ENCODE assay signal across 8 cellular contexts in the genomic region with DNA sequence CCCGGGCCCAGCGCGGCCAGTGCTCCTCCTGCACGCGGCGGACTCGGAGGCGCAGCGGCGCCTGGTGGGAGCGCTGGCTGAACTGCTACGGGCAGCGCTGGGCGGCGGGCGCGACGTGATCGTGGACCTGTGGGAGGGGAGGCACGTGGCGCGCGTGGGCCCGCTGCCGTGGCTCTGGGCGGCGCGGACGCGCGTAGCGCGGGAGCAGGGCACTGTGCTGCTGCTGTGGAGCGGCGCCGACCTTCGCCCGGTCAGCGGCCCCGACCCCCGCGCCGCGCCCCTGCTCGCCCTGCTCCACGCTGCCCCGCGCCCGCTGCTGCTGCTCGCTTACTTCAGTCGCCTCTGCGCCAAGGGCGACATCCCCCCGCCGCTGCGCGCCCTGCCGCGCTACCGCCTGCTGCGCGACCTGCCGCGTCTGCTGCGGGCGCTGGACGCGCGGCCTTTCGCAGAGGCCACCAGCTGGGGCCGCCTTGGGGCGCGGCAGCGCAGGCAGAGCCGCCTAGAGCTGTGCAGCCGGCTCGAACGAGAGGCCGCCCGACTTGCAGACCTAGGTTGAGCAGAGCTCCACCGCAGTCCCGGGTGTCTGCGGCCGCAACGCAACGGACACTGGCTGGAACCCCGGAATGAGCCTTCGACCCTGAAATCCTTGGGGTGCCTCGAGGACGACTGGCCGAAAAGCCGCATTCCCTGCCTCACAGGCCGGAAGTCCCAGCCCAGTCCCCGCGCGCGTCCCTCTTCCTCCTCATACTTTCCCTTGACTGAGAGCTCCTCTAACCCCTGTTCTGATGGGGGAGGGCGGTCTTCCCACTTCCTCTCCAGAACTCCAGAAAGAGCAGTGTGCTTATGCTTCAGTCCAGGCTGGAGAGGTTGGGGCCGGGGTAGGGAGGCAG. TPM values are rescaled to one million over a fixed set of nuclear protein-coding genes. Genes with fewer than 3 reads are reported as not detected.
DNase-seq lines count a peak whose midpoint lies in the region; ATAC-seq and TF ChIP-seq lines count a peak whose summit lies in the region.

No MANE protein-coding gene starts in this region.

- peaks cover 6% of the 10 kb centered on the region; the same call in 1 of the 2 replicates for H3K36me3 ChIP-seq in SJSA1

- peak overlapping the region; percentile 76 for H3K4me3 Mint-ChIP-seq in chondrocyte (ENCODE audit: unreplicated experiment)

- no peaks in the 10 kb centered on the region for H3K36me3 Mint-ChIP-seq in chondrocyte (ENCODE audit: low read depth)

- peak overlapping the region; percentile 50 for H3K4me3 ChIP-seq in SJSA1

- H3K27ac Mint-ChIP-seq in chondrocyte (ENCODE audit: unreplicated experiment): peak overlapping the region; percentile 85

- peaks cover 45% of the 10 kb centered on the region for H3K4me1 Mint-ChIP-seq in chondrocyte (ENCODE audit: low read depth)

- no peaks in the 10 kb centered on the region for H3K27me3 ChIP-seq in SJSA1 (replicated peaks)

- no peaks in the 10 kb centered on the region for H3K9me3 Mint-ChIP-seq in chondrocyte (ENCODE audit: low read depth)

- H3K4me1 ChIP-seq in SJSA1 (replicated peaks): peaks cover 35% of the 10 kb centered on the region

- H3K27ac ChIP-seq in SJSA1: peak overlapping the region; percentile 26

- ATAC-seq in HG02759 (IDR thresholded peaks at IDR 0.05; ENCODE audit: unreplicated experiment): peak; percentile 54

- no peaks in the 10 kb centered on the region for H3K27me3 Mint-ChIP-seq in chondrocyte (ENCODE audit: low read depth)

- 0 out of 2 replicates have a peak, but pooled peaks cover 5% of the 10 kb centered on the region for H3K9me3 ChIP-seq in SJSA1 (replicated peaks)

- TF ChIP-seq CTCF in chondrocyte (IDR thresholded peaks at IDR 0.05): peak; percentile 77

- DNase-seq in Daoy (ENCODE audit: low read depth) (peak; percentile 61), SJSA1 (ENCODE audit: low read depth in 1 of 2, low spot score in 2 of 2) (peak; percentile 65 to 68), chondrocyte (ENCODE audit: low spot score) (no peak), kidney tubule cell (ENCODE audit: low spot score) (peak; percentile 72), NCI-H1694 treated with DMSO at 0.1 percent for 48 hours (lab: John Stamatoyannopoulos, UW) (no peak), NCI-H1048 (lab: John Stamatoyannopoulos, UW) (no peak)
- DNase-seq in stimulated activated CD4-positive, alpha-beta T cell treated with anti-CD3 and anti-CD28 coated beads, Interleukin-2, amount 100 ng/mL, for 24 hours: peak; percentile 35 to 58

RNA-seq across cellular contexts. Expression of a gene that starts 1.4 kb away (rescaled TPM):
- total RNA-seq in Daoy (2014; rRNA removed; shearing (Covaris generic)): 6.7 and 9.5 TPM in 2 replicates
- total RNA-seq in SJSA1 (2014; rRNA removed; shearing (Covaris generic)): 12.6 and 19.5 TPM in 2 replicates
- total RNA-seq in chondrocyte: 20.8 to 26.4 TPM (median 21.3 TPM) in 3 replicates

RNA-seq across cellular contexts. Expression of a gene that starts 12.8 kb away (rescaled TPM):
- 0.06 and 0.18 TPM in 2 replicates for total RNA-seq in Daoy (2014; rRNA removed; shearing (Covaris generic))
- total RNA-seq in SJSA1 (2014; rRNA removed; shearing (Covaris generic)): 0.37 and 0.56 TPM in 2 replicates
- total RNA-seq in chondrocyte: 0.42 to 1.6 TPM (median 0.92 TPM) in 3 replicates

RNA-seq across cellular contexts. Expression of a gene that starts 18.1 kb away (rescaled TPM):
- 9.9 and 12.4 TPM in 2 replicates for total RNA-seq in Daoy (2014; rRNA removed; shearing (Covaris generic))
- 11.7 and 13.0 TPM in 2 replicates for total RNA-seq in SJSA1 (2014; rRNA removed; shearing (Covaris generic))
- total RNA-seq in chondrocyte: 26.5 to 29.9 TPM (median 28.2 TPM) in 3 replicates

RNA-seq across cellular contexts. Expression of a gene that starts 25.1 kb away (rescaled TPM):
- total RNA-seq in Daoy (2014; rRNA removed; shearing (Covaris generic)): 22.7 and 22.8 TPM in 2 replicates
- 17.2 and 21.2 TPM in 2 replicates for total RNA-seq in SJSA1 (2014; rRNA removed; shearing (Covaris generic))
- 20.3 to 25.1 TPM (median 24.5 TPM) in 3 replicates for total RNA-seq in chondrocyte

RNA-seq across cellular contexts. Expression of a gene that starts 35.4 kb away (rescaled TPM):
- not detected in 2 replicates for total RNA-seq in Daoy (2014; rRNA removed; shearing (Covaris generic))
- not detected in 2 replicates for total RNA-seq in SJSA1 (2014; rRNA removed; shearing (Covaris generic))
- not detected in 3 replicates for total RNA-seq in chondrocyte

Comparison
In these comparisons a context has a peak if more than half of its experiments do, and no peak if none do; other contexts are left out.
1. DNase-seq: peak in Daoy (single experiment), SJSA1 (2 of 2), kidney tubule cell (single experiment) and stimulated activated CD4-positive, alpha-beta T cell treated with anti-CD3 and anti-CD28 coated beads, Interleukin-2, amount 100 ng/mL, for 24 hours (2 of 2); none in chondrocyte (single experiment), NCI-H1694 treated with DMSO at 0.1 percent for 48 hours (single experiment) and NCI-H1048 (single experiment).